In genomic region chr9:126719677-126720435, GRCh38 we compare ENCODE assay signal across 8 cellular contexts.
A peak's percentile ranks its signal among the peaks of the same experiment; 100 is the strongest.
DNase-seq lines count a peak whose midpoint lies in the region; ATAC-seq, FAIRE-seq and TF ChIP-seq lines count a peak whose summit lies in the region.

No MANE protein-coding gene starts in this region.

- POLR2A ChIA-PET in endothelial cell of umbilical vein (lab: Charles Lee) = no interaction called here

- H3K4me1 ChIP-seq in DOHH2 (ENCODE audit: control insufficient read depth, low read length) (peaks cover 49% of the 10 kb centered on the region), OCI-LY1 (ENCODE audit: insufficient read depth, low read length, severe bottlenecking) (peaks cover 32% of the 10 kb centered on the region), endothelial cell of umbilical vein (ENCODE audit: control insufficient read depth, extremely low read depth, insufficient read depth, low read length) (no peaks in the 10 kb centered on the region)

- peak; percentile 52 for FAIRE-seq in endothelial cell of umbilical vein (lab: Jason Lieb, UNC)

- TF ChIP-seq POLR2A in endothelial cell of umbilical vein (IDR thresholded peaks at IDR 0.05; ENCODE audit: low read depth, low read length) = no peak

- peak overlapping the region; percentile 76 to 85 for H3K27ac Mint-ChIP-seq in natural killer cell treated with Interleukin-12 subunit alpha and Interleukin-12 subunit beta and Interleukin-15 and Interleukin-18, amount 100 ng/mL, for 72 hours

- peaks cover 42 to 49% of the 10 kb centered on the region in 2 donors for H3K4me1 Mint-ChIP-seq in natural killer cell treated with Interleukin-12 subunit alpha and Interleukin-12 subunit beta and Interleukin-15 and Interleukin-18, amount 100 ng/mL, for 72 hours (ENCODE audit: low read depth in 2 of 2)

- H2AFZ ChIP-seq in OCI-LY1 (ENCODE audit: low read length) (no peak overlapping the region), endothelial cell of umbilical vein (ENCODE audit: low read depth, low read length) (no peak overlapping the region)

- no peaks in the 10 kb centered on the region for H3K9me1 ChIP-seq in endothelial cell of umbilical vein (replicated peaks; ENCODE audit: control insufficient read depth, extremely low read depth, insufficient read depth, low read length)

- DNase-seq in activated T-cell treated with anti-CD3 and anti-CD28 coated beads for 4 hours (peak; percentile 79), endothelial cell of umbilical vein (ENCODE audit: low read depth, low spot score) (peak; percentile 24), HuH-7.5 (ENCODE audit: low spot score) (no peak)
- DNase-seq in natural killer cell treated with Interleukin-12 subunit alpha and Interleukin-12 subunit beta and Interleukin-15 and Interleukin-18, amount 100 ng/mL, for 72 hours (ENCODE audit: low spot score) = peak; percentile 93
- DNase-seq in stimulated activated naive CD8-positive, alpha-beta T cell treated with anti-CD3 and anti-CD28 coated beads, Interleukin-15, Interleukin-2, amounts not matched to agents 100 U/mL and 50 U/mL, for 24 hours = peak; percentile 88

- no peaks in the 10 kb centered on the region for H4K20me1 ChIP-seq in DOHH2 (ENCODE audit: control insufficient read depth, insufficient read depth, low read depth, low read length)
- no peaks in the 10 kb centered on the region for H4K20me1 ChIP-seq in OCI-LY1 (ENCODE audit: insufficient read depth, low read length)
- H4K20me1 ChIP-seq in endothelial cell of umbilical vein (replicated peaks; ENCODE audit: control insufficient read depth, extremely low read depth, insufficient read depth, low read length) = no peaks in the 10 kb centered on the region

- no peaks in the 10 kb centered on the region for H3K27me3 Mint-ChIP-seq in natural killer cell treated with Interleukin-12 subunit alpha and Interleukin-12 subunit beta and Interleukin-15 and Interleukin-18, amount 100 ng/mL, for 72 hours

- H3K4me3 ChIP-seq in DOHH2 (ENCODE audit: low read length) = peak overlapping the region; percentile 55
- H3K4me3 ChIP-seq in OCI-LY1 (ENCODE audit: low read depth, low read length, poor library complexity, severe bottlenecking) = no peak overlapping the region
- no peak overlapping the region for H3K4me3 ChIP-seq in endothelial cell of umbilical vein (replicated peaks in 1 of 3; ENCODE audit: insufficient read depth in 1 of 3, low read depth in 1 of 3, low read length in 3 of 3)

- ATAC-seq in HG03354 (IDR thresholded peaks at IDR 0.05; ENCODE audit: poor library complexity, severe bottlenecking, unreplicated experiment) = peak; percentile 44
- ATAC-seq in natural killer cell treated with Interleukin-12 subunit alpha and Interleukin-12 subunit beta and Interleukin-15 and Interleukin-18, amount 100 ng/mL, for 72 hours = peak; percentile 65 to 73
- ATAC-seq in stimulated activated naive CD8-positive, alpha-beta T cell treated with anti-CD3 and anti-CD28 coated beads, Interleukin-15, Interleukin-2, amounts not matched to agents 100 U/mL and 50 U/mL, for 24 hours = peak; percentile 63

- H3K36me3 ChIP-seq in DOHH2 (ENCODE audit: control insufficient read depth, low read length) = no peaks in the 10 kb centered on the region
- H3K36me3 ChIP-seq in OCI-LY1 (ENCODE audit: insufficient read depth, low read length) = no peaks in the 10 kb centered on the region
- no peaks in the 10 kb centered on the region for H3K36me3 ChIP-seq in endothelial cell of umbilical vein (ENCODE audit: control insufficient read depth in 2 of 2, extremely low read depth in 1 of 2, insufficient read depth in 2 of 2, low read length in 2 of 2)

- peak overlapping the region; percentile 68 for H3K4me2 ChIP-seq in DOHH2 (ENCODE audit: low read length)
- peak overlapping the region; percentile 4; the same call in 1 of the 2 replicates for H3K4me2 ChIP-seq in OCI-LY1 (ENCODE audit: low read length)
- no peak overlapping the region for H3K4me2 ChIP-seq in endothelial cell of umbilical vein (ENCODE audit: insufficient read depth, low read length)

- peak overlapping the region; percentile 88 for H3K4me3 Mint-ChIP-seq in natural killer cell treated with Interleukin-12 subunit alpha and Interleukin-12 subunit beta and Interleukin-15 and Interleukin-18, amount 100 ng/mL, for 72 hours

- H3K9me3 ChIP-seq in DOHH2 (ENCODE audit: control insufficient read depth, insufficient read depth, low read length) (no peaks in the 10 kb centered on the region), OCI-LY1 (ENCODE audit: low read length) (no peaks in the 10 kb centered on the region), endothelial cell of umbilical vein (replicated peaks; ENCODE audit: control insufficient read depth, insufficient read depth, low read length) (no peaks in the 10 kb centered on the region)

- H3K9me2 ChIP-seq in DOHH2 (replicated peaks; ENCODE audit: control insufficient read depth, low read length) (no peaks in the 10 kb centered on the region), OCI-LY1 (ENCODE audit: low read depth, low read length) (no peaks in the 10 kb centered on the region)

- H3K27ac ChIP-seq in DOHH2 (ENCODE audit: low read depth, low read length) (0 out of 2 replicates have a peak overlapping the region, but pooled peaks have one; percentile 6), OCI-LY1 (ENCODE audit: low read depth, low read length, poor library complexity, severe bottlenecking) (peak overlapping the region; percentile 39), endothelial cell of umbilical vein (ENCODE audit: insufficient read depth, low read depth, low read length) (no peak overlapping the region)

- intact Hi-C loops in endothelial cell of umbilical vein (cut with micrococcal nuclease) = no loop called here

- peaks cover 11% of the 10 kb centered on the region for H3F3A ChIP-seq in DOHH2 (ENCODE audit: control insufficient read depth, insufficient read depth)
- H3F3A ChIP-seq in OCI-LY1 (ENCODE audit: insufficient read depth, low read length) = no peaks in the 10 kb centered on the region

- H3K27me3 ChIP-seq in DOHH2 (ENCODE audit: control insufficient read depth, low read length) (no peaks in the 10 kb centered on the region), OCI-LY1 (ENCODE audit: insufficient read depth, low read length) (no peaks in the 10 kb centered on the region), endothelial cell of umbilical vein (ENCODE audit: control insufficient read depth in 2 of 2, insufficient read depth in 2 of 2, low read length in 2 of 2) (peaks cover 9 to 16% of the 10 kb centered on the region in 2 experiments)

- BruUV-seq in endothelial cell of umbilical vein (replicated peaks; lab: Mats Ljungman, UMichigan) = no TSS peak

- no peaks in the 10 kb centered on the region for H3K79me2 ChIP-seq in DOHH2 (ENCODE audit: control insufficient read depth, low read length)
- H3K79me2 ChIP-seq in OCI-LY1 (ENCODE audit: insufficient read depth, low read length) = no peaks in the 10 kb centered on the region
- no peaks in the 10 kb centered on the region for H3K79me2 ChIP-seq in endothelial cell of umbilical vein (ENCODE audit: control insufficient read depth, insufficient read depth, low read length)

- no peaks in the 10 kb centered on the region for H3K9me3 Mint-ChIP-seq in natural killer cell treated with Interleukin-12 subunit alpha and Interleukin-12 subunit beta and Interleukin-15 and Interleukin-18, amount 100 ng/mL, for 72 hours

- no peaks in the 10 kb centered on the region for H3K36me3 Mint-ChIP-seq in natural killer cell treated with Interleukin-12 subunit alpha and Interleukin-12 subunit beta and Interleukin-15 and Interleukin-18, amount 100 ng/mL, for 72 hours

- CTCF ChIA-PET in endothelial cell of umbilical vein (lab: Charles Lee) = interaction anchor here (1.5 to 2.1 kb wide), 4 partner anchors 9 to 62 kb away, joined by 6 to 7 read pairs (median 6); no protein-coding TSS in a partner anchor

- dilution Hi-C loops in endothelial cell of umbilical vein (cut with MboI; ENCODE audit: extremely low pct_ligation_motif_present, low sequenced_read_pairs) = no loop called here

- H3K9ac ChIP-seq in OCI-LY1 (ENCODE audit: low read length) (no peak overlapping the region), endothelial cell of umbilical vein (replicated peaks; ENCODE audit: extremely low read depth, insufficient read depth, low read length) (no peak overlapping the region)

- TF ChIP-seq CTCF in DOHH2 (IDR thresholded peaks at IDR 0.05; ENCODE audit: low read depth, low read length, poor library complexity, severe bottlenecking) (no peak), OCI-LY1 (IDR thresholded peaks at IDR 0.05; ENCODE audit: low read length) (no peak), endothelial cell of umbilical vein (IDR thresholded peaks at IDR 0.05; ENCODE audit: extremely low read depth in 1 of 2, insufficient read depth in 1 of 2, low read depth in 1 of 2, low read length in 2 of 2) (no peak)

TF ChIP-seq in endothelial cell of umbilical vein, 7 proteins besides CTCF, POLR2A, EP300 and RAD21:
- TF ChIP-seq POLR2AphosphoS5 (IDR thresholded peaks at IDR 0.05; ENCODE audit: insufficient read depth, low read depth, low read length) (no peak), FOS (IDR thresholded peaks at IDR 0.05; ENCODE audit: borderline replicate concordance, insufficient read depth, low read length) (no peak), JUN (IDR thresholded peaks at IDR 0.05; ENCODE audit: borderline replicate concordance, insufficient read depth, insufficient read length, low read depth) (no peak), EZH2 (IDR thresholded peaks at IDR 0.05; ENCODE audit: borderline replicate concordance, low read depth, low read length, severe bottlenecking) (no peak), GATA2 (IDR thresholded peaks at IDR 0.05; ENCODE audit: insufficient read depth, insufficient read length, low read depth, low read length) (no peak), MAX (IDR thresholded peaks at IDR 0.05; ENCODE audit: insufficient read depth, insufficient read length) (no peak), MYC (IDR thresholded peaks at IDR 0.05; ENCODE audit: low read depth, low read length) (no peak)
